18 cellular contexts compared by ENCODE assay signal in genomic region chr3:112734171-112734570, GRCh38.
DNase-seq lines count a peak whose midpoint lies in the region; ATAC-seq, FAIRE-seq and TF ChIP-seq lines count a peak whose summit lies in the region.
"Had no signal": no experiment of that assay in that cellular context is flagged by ENCODE, and none has a peak within 500 bp of the region (broad histone marks: within the 10 kb centered on the region; RNA-seq: fewer than 3 reads in every experiment).

No MANE protein-coding gene starts in this region.

- H3K9me3 ChIP-seq in HCT116 (ENCODE audit: control insufficient read depth in 1 of 2, insufficient read depth in 1 of 2, low read depth in 1 of 2, low read length in 2 of 2) (no peaks in the 10 kb centered on the region), astrocyte (ENCODE audit: insufficient read depth, low read depth, low read length) (no peaks in the 10 kb centered on the region)
- H3K9me3 ChIP-seq: lower lobe of right lung, stomach, tibial nerve had no signal

- ATAC-seq in HCT116 = no peak
- no peak for ATAC-seq in GM21367 (IDR thresholded peaks at IDR 0.05; ENCODE audit: unreplicated experiment)

- no peaks in the 10 kb centered on the region for H3K9me2 ChIP-seq in HCT116 (ENCODE audit: insufficient read depth)

- no peak for TF ChIP-seq RAD21 in HCT116 (IDR thresholded peaks at IDR 0.05; ENCODE audit: low read depth)

- peak overlapping the region; percentile 27 for H3K27ac Mint-ChIP-seq in astrocyte (ENCODE audit: unreplicated experiment)
- H3K27ac Mint-ChIP-seq: activated naive CD8-positive, alpha-beta T cell; nephron progenitor cell had no signal

- H3K79me2 ChIP-seq in HCT116 (ENCODE audit: insufficient read depth, low read length) (no peaks in the 10 kb centered on the region), astrocyte (ENCODE audit: insufficient read depth, low read length) (no peaks in the 10 kb centered on the region)
- H3K79me2 ChIP-seq: parathyroid adenoma had no signal

- H3K4me2 ChIP-seq in HCT116 (ENCODE audit: low read length) (peak overlapping the region; percentile 54), astrocyte (ENCODE audit: low read length) (no peak overlapping the region)

- BruUV-seq in HCT116 (replicated peaks; lab: Mats Ljungman, UMichigan) = no TSS peak

- H3K4me3 Mint-ChIP-seq in astrocyte (ENCODE audit: unreplicated experiment) = no peak overlapping the region
- H3K4me3 Mint-ChIP-seq: activated naive CD8-positive, alpha-beta T cell; nephron progenitor cell had no signal

- peaks cover 4% of the 10 kb centered on the region for H3K4me1 Mint-ChIP-seq in astrocyte (ENCODE audit: low read depth, unreplicated experiment)
- H3K4me1 Mint-ChIP-seq: nephron progenitor cell had no signal

- TF ChIP-seq POLR2A in HCT116 (IDR thresholded peaks at IDR 0.05; ENCODE audit: borderline replicate concordance, extremely low read depth, insufficient read depth, insufficient read length) = no peak

- DNase-seq in EL (peak; percentile 13), HCT116 (ENCODE audit: low read depth, low spot score) (no peak), astrocyte (ENCODE audit: low read depth) (peak; percentile 12), foreskin fibroblast (peak; percentile 33 to 51), superior temporal gyrus (ENCODE audit: extremely low spot score) (no peak), D341Med (ENCODE audit: low spot score) (no peak)
- no peak for DNase-seq in stimulated activated CD4-positive, alpha-beta T cell treated with anti-CD3 and anti-CD28 coated beads, Interleukin-4, amount 100 ng/mL, for 24 hours
- DNase-seq: lower lobe of right lung, NCI-H1417 treated with DMSO at 0.1 percent for 48 hours, Right ventricle myocardium superior had no signal

- H3K27ac ChIP-seq in HCT116 (ENCODE audit: low read depth, low read length) = no peak overlapping the region
- H3K27ac ChIP-seq in astrocyte (ENCODE audit: low read depth, low read length) = no peak overlapping the region
- H3K27ac ChIP-seq: lower lobe of right lung, parathyroid adenoma, stomach, tibial nerve had no signal

- H3K4me3 ChIP-seq in HCT116 (replicated peaks in 1 of 2; ENCODE audit: low read depth in 1 of 2, low read length in 2 of 2) (no peak overlapping the region), astrocyte (ENCODE audit: insufficient read depth, low read depth, low read length) (no peak overlapping the region), foreskin fibroblast (ENCODE audit: low read depth in 1 of 2, low read length in 2 of 2) (no peak overlapping the region)
- H3K4me3 ChIP-seq: K562, lower lobe of right lung, stomach, tibial nerve had no signal

- no peaks in the 10 kb centered on the region for H3K36me3 Mint-ChIP-seq in astrocyte (ENCODE audit: low read depth, unreplicated experiment)
- H3K36me3 Mint-ChIP-seq: activated naive CD8-positive, alpha-beta T cell had no signal

- H3K27me3 ChIP-seq in HCT116 (ENCODE audit: insufficient read depth, low read length) (no peaks in the 10 kb centered on the region), astrocyte (ENCODE audit: insufficient read depth, low read length) (no peaks in the 10 kb centered on the region)
- H3K27me3 ChIP-seq: stomach, tibial nerve had no signal

- H3K4me1 ChIP-seq in HCT116 (ENCODE audit: control insufficient read depth in 1 of 2, insufficient read depth in 2 of 2, low read length in 2 of 2) = peaks cover 0 to 7% of the 10 kb centered on the region in 2 experiments; a peak in 2 of 4 replicates
- H3K4me1 ChIP-seq in astrocyte (ENCODE audit: insufficient read depth, low read length) = no peaks in the 10 kb centered on the region
- H3K4me1 ChIP-seq: lower lobe of right lung, parathyroid adenoma had no signal

- peaks cover 4% of the 10 kb centered on the region for H3K9me3 Mint-ChIP-seq in astrocyte (ENCODE audit: unreplicated experiment)

- CTCF ChIA-PET in HCT116 (lab: Charles Lee) = interaction anchor here (0.6 to 3.7 kb wide), 33 partner anchors 10 to 554 kb away, joined by 3 to 32 read pairs (median 6); partner anchors contain the start of gene GTPBP8

- TF ChIP-seq CTCF in HCT116 (IDR thresholded peaks at IDR 0.05 in 2 of 3, conservative IDR thresholded peaks at IDR 0.05 in 1 of 3; ENCODE audit: borderline replicate concordance in 1 of 3, insufficient read depth in 1 of 3, low read depth in 2 of 3, low read length in 2 of 3) = no peak
- TF ChIP-seq CTCF in astrocyte (IDR thresholded peaks at IDR 0.05; ENCODE audit: insufficient read depth, low read depth, low read length) = no peak
- TF ChIP-seq CTCF in foreskin fibroblast (IDR thresholded peaks at IDR 0.05; ENCODE audit: low read depth, low read length) = no peak

- intact Hi-C loops in HCT116 (cut with micrococcal nuclease) = loop anchor here (1.0 to 2.0 kb wide), 3 partner anchors 81 to 245 kb away; no protein-coding TSS in a partner anchor

- RAD21 ChIA-PET in HCT116 (lab: Charles Lee; ENCODE audit: low non-redundant PET in 1 of 2, low total read pairs in 2 of 2, uncharacterized antibody in 2 of 2, unreplicated experiment in 2 of 2) = interaction anchor here (1.1 to 1.7 kb wide), 7 partner anchors 80 to 245 kb away, joined by 3 to 8 read pairs (median 4); no protein-coding TSS in a partner anchor

- H3K9ac ChIP-seq in HCT116 (ENCODE audit: low read length) (no peak overlapping the region), astrocyte (ENCODE audit: low read length) (no peak overlapping the region)
- H3K9ac ChIP-seq: parathyroid adenoma had no signal

- H3K36me3 ChIP-seq in HCT116 (ENCODE audit: control insufficient read depth in 1 of 2, insufficient read depth in 2 of 2, low read length in 2 of 2) = no peaks in the 10 kb centered on the region
- no peaks in the 10 kb centered on the region for H3K36me3 ChIP-seq in astrocyte (ENCODE audit: insufficient read depth, low read length)
- H3K36me3 ChIP-seq: lower lobe of right lung, stomach, tibial nerve had no signal

- POLR2A ChIA-PET in HCT116 (lab: Charles Lee) = interaction anchor here (1.8 kb wide), 1 partner anchor 245 kb away, joined by 8 read pairs; no protein-coding TSS in a partner anchor

- no peak for FAIRE-seq in astrocyte (lab: Jason Lieb, UNC)
- FAIRE-seq: kidney had no signal

- no peaks in the 10 kb centered on the region for H3K27me3 Mint-ChIP-seq in astrocyte (ENCODE audit: low read depth, unreplicated experiment)
- H3K27me3 Mint-ChIP-seq: activated naive CD8-positive, alpha-beta T cell had no signal

- H2AFZ ChIP-seq in HCT116 (ENCODE audit: low read depth, low read length, poor library complexity, severe bottlenecking) (peak overlapping the region; percentile 99), astrocyte (ENCODE audit: low read depth, low read length) (no peak overlapping the region)
- H2AFZ ChIP-seq: parathyroid adenoma had no signal

- H4K20me1 ChIP-seq in HCT116 (ENCODE audit: insufficient read depth) (no peaks in the 10 kb centered on the region), astrocyte (ENCODE audit: insufficient read depth, low read length) (no peaks in the 10 kb centered on the region)

TF ChIP-seq in HCT116, 20 proteins besides CTCF, POLR2A, EP300 and RAD21:
- TF ChIP-seq, protein P1, sequence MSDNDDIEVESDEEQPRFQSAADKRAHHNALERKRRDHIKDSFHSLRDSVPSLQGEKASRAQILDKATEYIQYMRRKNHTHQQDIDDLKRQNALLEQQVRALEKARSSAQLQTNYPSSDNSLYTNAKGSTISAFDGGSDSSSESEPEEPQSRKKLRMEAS (IDR thresholded peaks at IDR 0.05) = no peak
- no peak for TF ChIP-seq TCF7L2 (IDR thresholded peaks at IDR 0.05; ENCODE audit: borderline replicate concordance, extremely low read depth, insufficient read depth, insufficient read length)
- TF ChIP-seq EZH2 (IDR thresholded peaks at IDR 0.05) = no peak
- no peak for TF ChIP-seq ELF1 (IDR thresholded peaks at IDR 0.05; ENCODE audit: borderline replicate concordance, low read depth)

Comparison
In these comparisons a context has a peak if more than half of its experiments do, and no peak if none do; other contexts are left out.
1. DNase-seq: peak in EL (single experiment), astrocyte (single experiment) and foreskin fibroblast (2 of 2); none in HCT116 (single experiment), superior temporal gyrus (single experiment), stimulated activated CD4-positive, alpha-beta T cell treated with anti-CD3 and anti-CD28 coated beads, Interleukin-4, amount 100 ng/mL, for 24 hours (single experiment) and D341Med (single experiment).